2 cellular contexts compared by ENCODE assay signal in genomic region chr5:36200513-36200912, GRCh38.
TF ChIP-seq lines count a peak whose summit lies in the region.

No MANE protein-coding gene starts in this region.

TF ChIP-seq in IMR-90, 13 proteins besides CTCF, POLR2A, EP300 and RAD21:
- TF ChIP-seq SMC3 (IDR thresholded peaks at IDR 0.05; ENCODE audit: low read depth, low read length) (no peak), FOS (IDR thresholded peaks at IDR 0.05; ENCODE audit: low read depth, low read length) (0 out of 2 replicates have a peak, but pooled peaks have one; percentile 35), NFE2L2 (IDR thresholded peaks at IDR 0.05; ENCODE audit: low read depth, low read length) (no peak), BHLHE40 (IDR thresholded peaks at IDR 0.05; ENCODE audit: low read depth, low read length) (no peak)

TF ChIP-seq in K562, 482 proteins besides CTCF, POLR2A, EP300 and RAD21:
- TF ChIP-seq ZNF655 (CRISPR knock-in tag; IDR thresholded peaks at IDR 0.05) (no peak), CSDE1 (IDR thresholded peaks at IDR 0.05) (no peak), ZNF175 (CRISPR knock-in tag; IDR thresholded peaks at IDR 0.05; ENCODE audit: low read depth) (no peak), ATF2 (CRISPR knock-in tag; IDR thresholded peaks at IDR 0.05) (no peak), RNF2 (IDR thresholded peaks at IDR 0.05) (no peak), NR3C1 (CRISPR knock-in tag; IDR thresholded peaks at IDR 0.05) (no peak), SMC3 (conservative IDR thresholded peaks at IDR 0.05; ENCODE audit: insufficient read depth, low read depth, low read length) (no peak), SREBF1 (IDR thresholded peaks at IDR 0.05; ENCODE audit: borderline replicate concordance, low read depth, low read length) (no peak), FOSL1 (tag; conservative IDR thresholded peaks at IDR 0.05) (peak; percentile 47), SP2 (IDR thresholded peaks at IDR 0.05; ENCODE audit: extremely low read depth, low read depth, low read length, poor library complexity, severe bottlenecking) (no peak), DACH1 (IDR thresholded peaks at IDR 0.05; ENCODE audit: partially characterized antibody) (peak; percentile 19), ZNF324 (CRISPR knock-in tag; IDR thresholded peaks at IDR 0.05) (no peak), ARID1B (IDR thresholded peaks at IDR 0.05) (peak; percentile 35; the same call in 1 of the 2 replicates), PHB (CRISPR knock-in tag; IDR thresholded peaks at IDR 0.05) (no peak), ATF4 (CRISPR knock-in tag; IDR thresholded peaks at IDR 0.05) (no peak), FOXM1 (IDR thresholded peaks at IDR 0.05; ENCODE audit: low read depth) (no peak), FOXM1 (CRISPR knock-in tag; IDR thresholded peaks at IDR 0.05; ENCODE audit: low read depth) (no peak), HDAC3 (IDR thresholded peaks at IDR 0.05; ENCODE audit: borderline replicate concordance, partially characterized antibody) (no peak), CBFA2T3 (IDR thresholded peaks at IDR 0.05) (peak; percentile 39; the same call in 1 of the 2 replicates), TGIF2 (CRISPR knock-in tag; IDR thresholded peaks at IDR 0.05) (no peak), LARP7 (IDR thresholded peaks at IDR 0.05) (no peak), RCOR1 (IDR thresholded peaks at IDR 0.05; ENCODE audit: borderline replicate concordance in 1 of 2, low read depth in 2 of 2, low read length in 2 of 2) (no peak), JUND (IDR thresholded peaks at IDR 0.05; ENCODE audit: borderline replicate concordance, low read depth, low read length) (peak; percentile 49; the same call in 1 of the 2 replicates), JUND (tag; IDR thresholded peaks at IDR 0.05; ENCODE audit: borderline replicate concordance, low read depth, low read length) (no peak), BRD9 (IDR thresholded peaks at IDR 0.05; ENCODE audit: low read depth, partially characterized antibody) (no peak), ZNF232 (CRISPR knock-in tag; IDR thresholded peaks at IDR 0.05) (no peak), HCFC1 (IDR thresholded peaks at IDR 0.05; ENCODE audit: low read depth, low read length) (no peak)
- TF ChIP-seq, protein P1, sequence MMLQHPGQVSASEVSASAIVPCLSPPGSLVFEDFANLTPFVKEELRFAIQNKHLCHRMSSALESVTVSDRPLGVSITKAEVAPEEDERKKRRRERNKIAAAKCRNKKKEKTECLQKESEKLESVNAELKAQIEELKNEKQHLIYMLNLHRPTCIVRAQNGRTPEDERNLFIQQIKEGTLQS (IDR thresholded peaks at IDR 0.05): peak; percentile 72
- TF ChIP-seq, protein P1 (CRISPR knock-in tag; conservative IDR thresholded peaks at IDR 0.05): no peak
- TF ChIP-seq, protein P2, sequence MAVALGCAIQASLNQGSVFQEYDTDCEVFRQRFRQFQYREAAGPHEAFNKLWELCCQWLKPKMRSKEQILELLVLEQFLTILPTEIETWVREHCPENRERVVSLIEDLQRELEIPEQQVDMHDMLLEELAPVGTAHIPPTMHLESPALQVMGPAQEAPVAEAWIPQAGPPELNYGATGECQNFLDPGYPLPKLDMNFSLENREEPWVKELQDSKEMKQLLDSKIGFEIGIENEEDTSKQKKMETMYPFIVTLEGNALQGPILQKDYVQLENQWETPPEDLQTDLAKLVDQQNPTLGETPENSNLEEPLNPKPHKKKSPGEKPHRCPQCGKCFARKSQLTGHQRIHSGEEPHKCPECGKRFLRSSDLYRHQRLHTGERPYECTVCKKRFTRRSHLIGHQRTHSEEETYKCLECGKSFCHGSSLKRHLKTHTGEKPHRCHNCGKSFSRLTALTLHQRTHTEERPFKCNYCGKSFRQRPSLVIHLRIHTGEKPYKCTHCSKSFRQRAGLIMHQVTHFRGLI (CRISPR knock-in tag; IDR thresholded peaks at IDR 0.05): no peak
